In genomic region chr10:102721954-102722353, GRCh38 we compare ENCODE assay signal across 14 cellular contexts. TPM values are rescaled to one million over a fixed set of nuclear protein-coding genes. Genes with fewer than 3 reads are reported as not detected.
A peak's percentile ranks its signal among the peaks of the same experiment; 100 is the strongest.
DNase-seq lines count a peak whose midpoint lies in the region; ATAC-seq and TF ChIP-seq lines count a peak whose summit lies in the region.
"Had no signal": no experiment of that assay in that cellular context is flagged by ENCODE, and none has a peak within 500 bp of the region (broad histone marks: within the 10 kb centered on the region; RNA-seq: fewer than 3 reads in every experiment).

No MANE protein-coding gene starts in this region.

- H3K4me1 Mint-ChIP-seq in type B pancreatic cell (ENCODE audit: unreplicated experiment), result peaks cover 34% of the 10 kb centered on the region

- H3K27ac Mint-ChIP-seq in activated naive CD4-positive, alpha-beta T cell treated with anti-CD3 and anti-CD28 coated beads, Interleukin-2, amount 50 U/mL, for 72 hours, result peak overlapping the region in 1 of 2 donors; percentile 5
- H3K27ac Mint-ChIP-seq in type B pancreatic cell, result peak overlapping the region; percentile 78

- DNase-seq in activated naive CD4-positive, alpha-beta T cell treated with anti-CD3 and anti-CD28 coated beads, Interleukin-2, amount 50 U/mL, for 72 hours (ENCODE audit: low spot score in 2 of 2), result no peak
- DNase-seq in activated naive CD4-positive, alpha-beta T cell treated with anti-CD3 and anti-CD28 coated beads, Interleukin-2, amount 50 U/mL, for 16 hours, result no peak
- DNase-seq in iPS-NIHi7 (ENCODE audit: extremely low spot score), result peak; percentile 4
- no peak for DNase-seq in type B pancreatic cell (ENCODE audit: extremely low spot score, unreplicated experiment)
- DNase-seq: AML-193, MM.1S, NCI-H1105, NCI-H187, NCI-H446, PC-3 had no signal

- H3K9me3 ChIP-seq in Loucy (ENCODE audit: insufficient read depth, low read depth, low read length), result no peaks in the 10 kb centered on the region

- H3F3A ChIP-seq in Loucy (ENCODE audit: low read depth), result no peaks in the 10 kb centered on the region

- no peak overlapping the region for H3K4me3 ChIP-seq in Loucy (ENCODE audit: low read length, poor library complexity, severe bottlenecking)
- H3K4me3 ChIP-seq: GM12878 had no signal

- peak overlapping the region; percentile 30 for H3K4me3 Mint-ChIP-seq in type B pancreatic cell

- no peak overlapping the region for H2AFZ ChIP-seq in Loucy (ENCODE audit: low read length)

- peaks cover 24% of the 10 kb centered on the region for H3K4me1 ChIP-seq in Loucy (ENCODE audit: insufficient read depth, low read length, poor library complexity, severe bottlenecking)

- peaks cover 45% of the 10 kb centered on the region for H3K79me2 ChIP-seq in Loucy (ENCODE audit: insufficient read depth, low read length)

- no peaks in the 10 kb centered on the region for H3K27me3 Mint-ChIP-seq in type B pancreatic cell

- peak overlapping the region; percentile 5 for H3K9ac ChIP-seq in Loucy (ENCODE audit: low read depth, low read length, poor library complexity, severe bottlenecking)

- H3K4me2 ChIP-seq in Loucy (ENCODE audit: low read depth, low read length, poor library complexity, severe bottlenecking), result no peak overlapping the region

- TF ChIP-seq CTCF in Loucy (conservative IDR thresholded peaks at IDR 0.05; ENCODE audit: low read length) (no peak), type B pancreatic cell (conservative IDR thresholded peaks at IDR 0.05) (no peak)

- no peaks in the 10 kb centered on the region for H3K9me2 ChIP-seq in Loucy (replicated peaks; ENCODE audit: low read depth, low read length)

- no peaks in the 10 kb centered on the region for H4K20me1 ChIP-seq in Loucy (ENCODE audit: insufficient read depth, low read length, poor library complexity, severe bottlenecking)

- H3K36me3 ChIP-seq in Loucy (ENCODE audit: insufficient read depth, low read length), result peaks cover 4% of the 10 kb centered on the region; the same call in 1 of the 2 replicates

- no peaks in the 10 kb centered on the region for H3K9me3 Mint-ChIP-seq in activated naive CD4-positive, alpha-beta T cell treated with anti-CD3 and anti-CD28 coated beads, Interleukin-2, amount 50 U/mL, for 72 hours
- no peaks in the 10 kb centered on the region for H3K9me3 Mint-ChIP-seq in type B pancreatic cell

- ATAC-seq in activated naive CD4-positive, alpha-beta T cell treated with anti-CD3 and anti-CD28 coated beads, Interleukin-2, amount 50 U/mL, for 72 hours, result peak; percentile 46 to 85
- no peak for ATAC-seq in HG03432 (IDR thresholded peaks at IDR 0.05; ENCODE audit: unreplicated experiment)
- ATAC-seq in GM21529 (IDR thresholded peaks at IDR 0.05; ENCODE audit: unreplicated experiment), result no peak
- ATAC-seq: GM12878, PC-3 had no signal

- no peaks in the 10 kb centered on the region for H3K27me3 ChIP-seq in Loucy (ENCODE audit: insufficient read depth, low read length, poor library complexity, severe bottlenecking)

- H3K36me3 Mint-ChIP-seq in activated naive CD4-positive, alpha-beta T cell treated with anti-CD3 and anti-CD28 coated beads, Interleukin-2, amount 50 U/mL, for 72 hours, result peaks cover 14 to 17% of the 10 kb centered on the region in 2 donors
- H3K36me3 Mint-ChIP-seq in type B pancreatic cell, result peaks cover 25% of the 10 kb centered on the region

RNA-seq across cellular contexts. Expression of gene SFXN2, which starts 7.5 kb away (rescaled TPM):
- total RNA-seq in activated naive CD4-positive, alpha-beta T cell treated with anti-CD3 and anti-CD28 coated beads, Interleukin-2, amount 50 U/mL, for 72 hours, result 10 to 100 TPM in 1 of 2 donors, 1 to 10 TPM in 1; 8.3 to 16.5 TPM
- 27.8 and 35.8 TPM in 2 replicates for total RNA-seq in type B pancreatic cell (ENCODE audit: low replicate concordance)

RNA-seq across cellular contexts. Expression of gene ARL3, which starts 7.8 kb away (rescaled TPM):
- 1 to 10 TPM; 5.7 to 6.8 TPM for total RNA-seq in activated naive CD4-positive, alpha-beta T cell treated with anti-CD3 and anti-CD28 coated beads, Interleukin-2, amount 50 U/mL, for 72 hours
- total RNA-seq in type B pancreatic cell (ENCODE audit: low replicate concordance), result 12.2 and 15.8 TPM in 2 replicates

RNA-seq across cellular contexts. Expression of gene WBP1L, which starts 21.8 kb away (rescaled TPM):
- total RNA-seq in activated naive CD4-positive, alpha-beta T cell treated with anti-CD3 and anti-CD28 coated beads, Interleukin-2, amount 50 U/mL, for 72 hours, result 10 to 100 TPM; 15.7 to 16.7 TPM
- 40.3 and 80.4 TPM in 2 replicates for total RNA-seq in type B pancreatic cell (ENCODE audit: low replicate concordance)

Comparison
In these comparisons a context has a peak if more than half of its experiments do, and no peak if none do; other contexts are left out.
1. ATAC-seq: peak in activated naive CD4-positive, alpha-beta T cell treated with anti-CD3 and anti-CD28 coated beads, Interleukin-2, amount 50 U/mL, for 72 hours (2 of 2); none in HG03432 (single experiment) and GM21529 (single experiment).